ENCODE assay signal across 1 cellular context in genomic region chr19:37468961-37469777, GRCh38.
TF ChIP-seq lines count a peak whose summit lies in the region.

TSS of gene ZNF570 (plus strand) at chr19:37469356. CDS start at chr19:37470355, 999 bp downstream.

TF ChIP-seq in HepG2, 621 proteins besides CTCF, POLR2A, EP300 and RAD21 (continued from another document and continues in another):
- TF ChIP-seq ARID3A (IDR thresholded peaks at IDR 0.05; ENCODE audit: low read depth, low read length) (no peak), SP2 (CRISPR knock-in tag; IDR thresholded peaks at IDR 0.05) (peak; percentile 48), PAWR (CRISPR knock-in tag; IDR thresholded peaks at IDR 0.05; ENCODE audit: borderline replicate concordance) (0 out of 2 replicates have a peak, but pooled peaks have one; percentile 59), HOXA5 (CRISPR knock-in tag; IDR thresholded peaks at IDR 0.05) (0 out of 2 replicates have a peak, but pooled peaks have one; percentile 43), CREB1 (IDR thresholded peaks at IDR 0.05) (no peak), CREB1 (CRISPR knock-in tag; IDR thresholded peaks at IDR 0.05) (peak; percentile 63; the same call in 1 of the 2 replicates), ZSCAN30 (CRISPR knock-in tag; IDR thresholded peaks at IDR 0.05) (no peak), ZKSCAN5 (CRISPR knock-in tag; IDR thresholded peaks at IDR 0.05) (no peak), MXI1 (IDR thresholded peaks at IDR 0.05; ENCODE audit: borderline replicate concordance, low read depth, low read length) (peak; percentile 44; the same call in 1 of the 3 replicates), ZMYM4 (CRISPR knock-in tag; IDR thresholded peaks at IDR 0.05) (peak; percentile 60; the same call in 1 of the 2 replicates), ZGPAT (CRISPR knock-in tag; IDR thresholded peaks at IDR 0.05) (peak; percentile 56; the same call in 1 of the 2 replicates), ADNP (CRISPR knock-in tag; IDR thresholded peaks at IDR 0.05) (no peak), ZNF598 (CRISPR knock-in tag; IDR thresholded peaks at IDR 0.05; ENCODE audit: borderline replicate concordance) (0 out of 2 replicates have a peak, but pooled peaks have one; percentile 70), HDAC2 (CRISPR knock-in tag; IDR thresholded peaks at IDR 0.05) (peak; percentile 28; the same call in 1 of the 2 replicates), ZNF318 (CRISPR knock-in tag; IDR thresholded peaks at IDR 0.05) (0 out of 2 replicates have a peak, but pooled peaks have one; percentile 28), ZNF790 (CRISPR knock-in tag; IDR thresholded peaks at IDR 0.05; ENCODE audit: borderline replicate concordance) (no peak), ZNF570 (CRISPR knock-in tag; IDR thresholded peaks at IDR 0.05; ENCODE audit: borderline replicate concordance) (no peak), ZNF407 (CRISPR knock-in tag; IDR thresholded peaks at IDR 0.05; ENCODE audit: not compliant biosample characterization) (no peak), ZFP90 (CRISPR knock-in tag; IDR thresholded peaks at IDR 0.05; ENCODE audit: borderline replicate concordance) (peak; percentile 87), ZNF580 (CRISPR knock-in tag; IDR thresholded peaks at IDR 0.05; ENCODE audit: borderline replicate concordance, low read depth) (peak; percentile 62; the same call in 1 of the 2 replicates), ZNF768 (CRISPR knock-in tag; IDR thresholded peaks at IDR 0.05) (peak; percentile 67; the same call in 1 of the 2 replicates), SOX6 (IDR thresholded peaks at IDR 0.05) (no peak), SOX6 (CRISPR knock-in tag; IDR thresholded peaks at IDR 0.05) (peak; percentile 51; the same call in 1 of the 2 replicates), KLF12 (CRISPR knock-in tag; IDR thresholded peaks at IDR 0.05; ENCODE audit: borderline replicate concordance) (0 out of 2 replicates have a peak, but pooled peaks have one; percentile 52), POLR2AphosphoS5 (IDR thresholded peaks at IDR 0.05; ENCODE audit: low read depth, low read length) (peak; percentile 72), ZNF235 (CRISPR knock-in tag; IDR thresholded peaks at IDR 0.05; ENCODE audit: borderline replicate concordance) (peak; percentile 45; the same call in 1 of the 2 replicates), ZBTB49 (CRISPR knock-in tag; IDR thresholded peaks at IDR 0.05; ENCODE audit: borderline replicate concordance) (no peak), ZNF292 (CRISPR knock-in tag; IDR thresholded peaks at IDR 0.05; ENCODE audit: borderline replicate concordance, low read depth) (peak; percentile 77; the same call in 1 of the 2 replicates), ZNF678 (CRISPR knock-in tag; IDR thresholded peaks at IDR 0.05) (0 out of 2 replicates have a peak, but pooled peaks have one; percentile 25), KDM5A (IDR thresholded peaks at IDR 0.05; ENCODE audit: borderline replicate concordance, low read length) (peak; percentile 73; the same call in 1 of the 2 replicates), NONO (IDR thresholded peaks at IDR 0.05) (no peak), NONO (CRISPR knock-in tag; conservative IDR thresholded peaks at IDR 0.05) (0 out of 2 replicates have a peak, but pooled peaks have one; percentile 34), ZNF501 (CRISPR knock-in tag; IDR thresholded peaks at IDR 0.05) (peak; percentile 86), TEAD3 (CRISPR knock-in tag; optimal IDR thresholded peaks at IDR 0.05; ENCODE audit: borderline replicate concordance) (peak; percentile 53)
